Comparison of ENCODE assay signal across 18 cellular contexts in genomic region chr9:77016111-77016525, GRCh38. TPM values are rescaled to one million over a fixed set of nuclear protein-coding genes. Genes with fewer than 3 reads are reported as not detected.
DNase-seq lines count a peak whose midpoint lies in the region; ATAC-seq and TF ChIP-seq lines count a peak whose summit lies in the region.
"Had no signal": no experiment of that assay in that cellular context is flagged by ENCODE, and none has a peak within 500 bp of the region (broad histone marks: within the 10 kb centered on the region; RNA-seq: fewer than 3 reads in every experiment).

No MANE protein-coding gene starts in this region.

- no peak overlapping the region for H3K4me3 Mint-ChIP-seq in activated naive CD8-positive, alpha-beta T cell treated with anti-CD3 and anti-CD28 coated beads, Interleukin-2, amount 10 ng/mL, durations not matched to agents 7 days and 5 days
- no peak overlapping the region for H3K4me3 Mint-ChIP-seq in activated naive CD8-positive, alpha-beta T cell treated with anti-CD3 and anti-CD28 coated beads, Interleukin-2, amount 50 U/mL, for 24 hours
- peak overlapping the region; percentile 78 for H3K4me3 Mint-ChIP-seq in WTC11
- peak overlapping the region in 1 of 2 donors; percentile 11 for H3K4me3 Mint-ChIP-seq in stimulated activated naive B cell treated with anti-CD40 and anti-IgM and Interleukin-4, amounts not matched to agents 10 μg/mL and 1 μg/mL and 100 μg/mL, for 72 hours
- H3K4me3 Mint-ChIP-seq: activated CD4-positive, alpha-beta memory T cell treated with anti-CD3 and anti-CD28 coated beads, Interleukin-2, amount 10 ng/mL, durations not matched to agents 7 days and 5 days; memory B cell had no signal

- peak; percentile 37 for DNase-seq in activated naive CD8-positive, alpha-beta T cell treated with anti-CD3 and anti-CD28 coated beads, Interleukin-2, amount 10 ng/mL, durations not matched to agents 7 days and 5 days
- no peak for DNase-seq in activated naive CD8-positive, alpha-beta T cell treated with anti-CD3 and anti-CD28 coated beads, Interleukin-2, amount 50 U/mL, for 24 hours
- DNase-seq in WTC11 (ENCODE audit: low spot score) = peak; percentile 56
- peak; percentile 26 for DNase-seq in kidney tubule cell (ENCODE audit: low spot score)
- DNase-seq in stimulated activated naive B cell treated with anti-CD40 and anti-IgM and Interleukin-4, amounts not matched to agents 10 μg/mL and 1 μg/mL and 100 μg/mL, for 72 hours = no peak
- DNase-seq in middle frontal gyrus (ENCODE audit: extremely low spot score, low spot score) = no peak
- DNase-seq: activated CD4-positive, alpha-beta memory T cell treated with anti-CD3 and anti-CD28 coated beads, Interleukin-2, amount 10 ng/mL, durations not matched to agents 7 days and 5 days; activated effector memory CD4-positive, alpha-beta T cell treated with Interleukin-2 at 50 U/mL for 16 hours; DND-41; Kasumi-1; NCI-H187; T1000; upper lobe of right lung had no signal

- no peak overlapping the region for H3K27ac Mint-ChIP-seq in activated naive CD8-positive, alpha-beta T cell treated with anti-CD3 and anti-CD28 coated beads, Interleukin-2, amount 10 ng/mL, durations not matched to agents 7 days and 5 days
- no peak overlapping the region for H3K27ac Mint-ChIP-seq in activated naive CD8-positive, alpha-beta T cell treated with anti-CD3 and anti-CD28 coated beads, Interleukin-2, amount 50 U/mL, for 24 hours
- H3K27ac Mint-ChIP-seq in WTC11 = no peak overlapping the region
- H3K27ac Mint-ChIP-seq in stimulated activated naive B cell treated with anti-CD40 and anti-IgM and Interleukin-4, amounts not matched to agents 10 μg/mL and 1 μg/mL and 100 μg/mL, for 72 hours = peak overlapping the region; percentile 85
- H3K27ac Mint-ChIP-seq: memory B cell had no signal

- H3K9me3 Mint-ChIP-seq in activated naive CD8-positive, alpha-beta T cell treated with anti-CD3 and anti-CD28 coated beads, Interleukin-2, amount 10 ng/mL, durations not matched to agents 7 days and 5 days = no peaks in the 10 kb centered on the region
- no peaks in the 10 kb centered on the region for H3K9me3 Mint-ChIP-seq in activated naive CD8-positive, alpha-beta T cell treated with anti-CD3 and anti-CD28 coated beads, Interleukin-2, amount 50 U/mL, for 24 hours
- no peaks in the 10 kb centered on the region for H3K9me3 Mint-ChIP-seq in WTC11
- no peaks in the 10 kb centered on the region for H3K9me3 Mint-ChIP-seq in stimulated activated naive B cell treated with anti-CD40 and anti-IgM and Interleukin-4, amounts not matched to agents 10 μg/mL and 1 μg/mL and 100 μg/mL, for 72 hours
- H3K9me3 Mint-ChIP-seq: activated CD4-positive, alpha-beta memory T cell treated with anti-CD3 and anti-CD28 coated beads, Interleukin-2, amount 10 ng/mL, durations not matched to agents 7 days and 5 days; memory B cell had no signal

- peaks cover 9% of the 10 kb centered on the region for H3K4me1 Mint-ChIP-seq in activated naive CD8-positive, alpha-beta T cell treated with anti-CD3 and anti-CD28 coated beads, Interleukin-2, amount 10 ng/mL, durations not matched to agents 7 days and 5 days
- H3K4me1 Mint-ChIP-seq in activated naive CD8-positive, alpha-beta T cell treated with anti-CD3 and anti-CD28 coated beads, Interleukin-2, amount 50 U/mL, for 24 hours = peaks cover 27% of the 10 kb centered on the region
- peaks cover 67% of the 10 kb centered on the region for H3K4me1 Mint-ChIP-seq in WTC11
- peaks cover 19 to 40% of the 10 kb centered on the region in 2 donors for H3K4me1 Mint-ChIP-seq in stimulated activated naive B cell treated with anti-CD40 and anti-IgM and Interleukin-4, amounts not matched to agents 10 μg/mL and 1 μg/mL and 100 μg/mL, for 72 hours

- TF ChIP-seq CTCF in WTC11 (IDR thresholded peaks at IDR 0.05) = no peak

- H3K27me3 Mint-ChIP-seq in activated naive CD8-positive, alpha-beta T cell treated with anti-CD3 and anti-CD28 coated beads, Interleukin-2, amount 10 ng/mL, durations not matched to agents 7 days and 5 days = peaks cover 83% of the 10 kb centered on the region
- H3K27me3 Mint-ChIP-seq in activated naive CD8-positive, alpha-beta T cell treated with anti-CD3 and anti-CD28 coated beads, Interleukin-2, amount 50 U/mL, for 24 hours = peaks cover 87% of the 10 kb centered on the region
- peaks cover 100% of the 10 kb centered on the region for H3K27me3 Mint-ChIP-seq in WTC11 (ENCODE audit: low read depth)
- H3K27me3 Mint-ChIP-seq in stimulated activated naive B cell treated with anti-CD40 and anti-IgM and Interleukin-4, amounts not matched to agents 10 μg/mL and 1 μg/mL and 100 μg/mL, for 72 hours = peaks cover 71 to 85% of the 10 kb centered on the region in 2 donors

- peaks cover 4% of the 10 kb centered on the region for H3K36me3 Mint-ChIP-seq in activated naive CD8-positive, alpha-beta T cell treated with anti-CD3 and anti-CD28 coated beads, Interleukin-2, amount 10 ng/mL, durations not matched to agents 7 days and 5 days
- peaks cover 2% of the 10 kb centered on the region for H3K36me3 Mint-ChIP-seq in activated naive CD8-positive, alpha-beta T cell treated with anti-CD3 and anti-CD28 coated beads, Interleukin-2, amount 50 U/mL, for 24 hours (ENCODE audit: low read depth)
- H3K36me3 Mint-ChIP-seq in WTC11 = no peaks in the 10 kb centered on the region
- peaks cover 11 to 16% of the 10 kb centered on the region in 2 donors for H3K36me3 Mint-ChIP-seq in stimulated activated naive B cell treated with anti-CD40 and anti-IgM and Interleukin-4, amounts not matched to agents 10 μg/mL and 1 μg/mL and 100 μg/mL, for 72 hours
- H3K36me3 Mint-ChIP-seq: memory B cell had no signal

- no peak for ATAC-seq in activated naive CD8-positive, alpha-beta T cell treated with anti-CD3 and anti-CD28 coated beads, Interleukin-2, amount 10 ng/mL, durations not matched to agents 7 days and 5 days (ENCODE audit: low read depth)
- ATAC-seq in activated naive CD8-positive, alpha-beta T cell treated with anti-CD3 and anti-CD28 coated beads, Interleukin-2, amount 50 U/mL, for 24 hours = no peak
- ATAC-seq in WTC11 (peak; percentile 4), HG03565 (IDR thresholded peaks at IDR 0.05; ENCODE audit: unreplicated experiment) (no peak), HG02973 (IDR thresholded peaks at IDR 0.05; ENCODE audit: unreplicated experiment) (no peak)
- ATAC-seq in stimulated activated naive B cell treated with anti-CD40 and anti-IgM and Interleukin-4, amounts not matched to agents 10 μg/mL and 1 μg/mL and 100 μg/mL, for 72 hours (replicated peaks) = peak in 1 of 2 donors; percentile 7
- ATAC-seq: upper lobe of right lung had no signal

- POLR2A ChIA-PET in activated naive CD8-positive, alpha-beta T cell treated with anti-CD3 and anti-CD28 coated beads, Interleukin-2, amount 10 ng/mL, durations not matched to agents 7 days and 5 days (lab: Charles Lee) = no interaction called here
- POLR2A ChIA-PET in WTC11 (lab: Charles Lee) = interaction anchor here (0.6 to 1.1 kb wide), 2 partner anchors 22 to 416 kb away, joined by 3 to 4 read pairs; no protein-coding TSS in a partner anchor

- CTCF ChIA-PET in WTC11 (lab: Charles Lee) = interaction anchor here (0.8 to 8.2 kb wide), 16 partner anchors 12 to 275 kb away, joined by 3 to 85 read pairs (median 5); partner anchors contain the start of gene VPS13A

TF ChIP-seq in WTC11, 78 proteins besides CTCF, POLR2A, EP300 and RAD21 (continues in another document):
- 0 out of 2 replicates have a peak, but pooled peaks have one; percentile 26 for TF ChIP-seq RELA (CRISPR knock-in tag; IDR thresholded peaks at IDR 0.05; ENCODE audit: borderline replicate concordance)
- TF ChIP-seq, protein P1, sequence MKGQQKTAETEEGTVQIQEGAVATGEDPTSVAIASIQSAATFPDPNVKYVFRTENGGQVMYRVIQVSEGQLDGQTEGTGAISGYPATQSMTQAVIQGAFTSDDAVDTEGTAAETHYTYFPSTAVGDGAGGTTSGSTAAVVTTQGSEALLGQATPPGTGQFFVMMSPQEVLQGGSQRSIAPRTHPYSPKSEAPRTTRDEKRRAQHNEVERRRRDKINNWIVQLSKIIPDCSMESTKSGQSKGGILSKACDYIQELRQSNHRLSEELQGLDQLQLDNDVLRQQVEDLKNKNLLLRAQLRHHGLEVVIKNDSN (CRISPR knock-in tag; IDR thresholded peaks at IDR 0.05) = 0 out of 2 replicates have a peak, but pooled peaks have one; percentile 19
- no peak for TF ChIP-seq SOX15 (CRISPR knock-in tag; IDR thresholded peaks at IDR 0.05)
- TF ChIP-seq ZMAT4 (CRISPR knock-in tag; IDR thresholded peaks at IDR 0.05) = no peak
- TF ChIP-seq E2F5 (CRISPR knock-in tag; IDR thresholded peaks at IDR 0.05) = 0 out of 2 replicates have a peak, but pooled peaks have one; percentile 35
- TF ChIP-seq, protein P2, sequence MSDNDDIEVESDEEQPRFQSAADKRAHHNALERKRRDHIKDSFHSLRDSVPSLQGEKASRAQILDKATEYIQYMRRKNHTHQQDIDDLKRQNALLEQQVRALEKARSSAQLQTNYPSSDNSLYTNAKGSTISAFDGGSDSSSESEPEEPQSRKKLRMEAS (CRISPR knock-in tag; IDR thresholded peaks at IDR 0.05) = peak; percentile 56; the same call in 1 of the 2 replicates
- TF ChIP-seq ZNF423 (CRISPR knock-in tag; IDR thresholded peaks at IDR 0.05) = no peak
- 0 out of 2 replicates have a peak, but pooled peaks have one; percentile 31 for TF ChIP-seq ZNF232 (CRISPR knock-in tag; IDR thresholded peaks at IDR 0.05)
- TF ChIP-seq, protein P3, sequence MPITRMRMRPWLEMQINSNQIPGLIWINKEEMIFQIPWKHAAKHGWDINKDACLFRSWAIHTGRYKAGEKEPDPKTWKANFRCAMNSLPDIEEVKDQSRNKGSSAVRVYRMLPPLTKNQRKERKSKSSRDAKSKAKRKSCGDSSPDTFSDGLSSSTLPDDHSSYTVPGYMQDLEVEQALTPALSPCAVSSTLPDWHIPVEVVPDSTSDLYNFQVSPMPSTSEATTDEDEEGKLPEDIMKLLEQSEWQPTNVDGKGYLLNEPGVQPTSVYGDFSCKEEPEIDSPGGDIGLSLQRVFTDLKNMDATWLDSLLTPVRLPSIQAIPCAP (CRISPR knock-in tag; IDR thresholded peaks at IDR 0.05) = no peak
- TF ChIP-seq SP1 (CRISPR knock-in tag; conservative IDR thresholded peaks at IDR 0.05) = 0 out of 2 replicates have a peak, but pooled peaks have one; percentile 47

RNA-seq across cellular contexts. Expression of gene FOXB2, which starts 3.3 kb away (rescaled TPM):
- not detected for total RNA-seq in activated naive CD8-positive, alpha-beta T cell treated with anti-CD3 and anti-CD28 coated beads, Interleukin-2, amount 10 ng/mL, durations not matched to agents 7 days and 5 days
- total RNA-seq in WTC11 (2021) = 0.22 to 0.50 TPM in 2 of 3 replicates, not detected in the other
- total RNA-seq: activated CD4-positive, alpha-beta memory T cell treated with anti-CD3 and anti-CD28 coated beads, Interleukin-2, amount 10 ng/mL, durations not matched to agents 7 days and 5 days; glomerular endothelial cell; RPMI7951; upper lobe of right lung had no signal

Comparison
In these comparisons a context has a peak if more than half of its experiments do, and no peak if none do; other contexts are left out.
1. DNase-seq: peak in activated naive CD8-positive, alpha-beta T cell treated with anti-CD3 and anti-CD28 coated beads, Interleukin-2, amount 10 ng/mL, durations not matched to agents 7 days and 5 days (single experiment), WTC11 (single experiment) and kidney tubule cell (single experiment); none in activated naive CD8-positive, alpha-beta T cell treated with anti-CD3 and anti-CD28 coated beads, Interleukin-2, amount 50 U/mL, for 24 hours (single experiment), stimulated activated naive B cell treated with anti-CD40 and anti-IgM and Interleukin-4, amounts not matched to agents 10 μg/mL and 1 μg/mL and 100 μg/mL, for 72 hours (single experiment) and middle frontal gyrus (single experiment).